In the genomic region with DNA sequence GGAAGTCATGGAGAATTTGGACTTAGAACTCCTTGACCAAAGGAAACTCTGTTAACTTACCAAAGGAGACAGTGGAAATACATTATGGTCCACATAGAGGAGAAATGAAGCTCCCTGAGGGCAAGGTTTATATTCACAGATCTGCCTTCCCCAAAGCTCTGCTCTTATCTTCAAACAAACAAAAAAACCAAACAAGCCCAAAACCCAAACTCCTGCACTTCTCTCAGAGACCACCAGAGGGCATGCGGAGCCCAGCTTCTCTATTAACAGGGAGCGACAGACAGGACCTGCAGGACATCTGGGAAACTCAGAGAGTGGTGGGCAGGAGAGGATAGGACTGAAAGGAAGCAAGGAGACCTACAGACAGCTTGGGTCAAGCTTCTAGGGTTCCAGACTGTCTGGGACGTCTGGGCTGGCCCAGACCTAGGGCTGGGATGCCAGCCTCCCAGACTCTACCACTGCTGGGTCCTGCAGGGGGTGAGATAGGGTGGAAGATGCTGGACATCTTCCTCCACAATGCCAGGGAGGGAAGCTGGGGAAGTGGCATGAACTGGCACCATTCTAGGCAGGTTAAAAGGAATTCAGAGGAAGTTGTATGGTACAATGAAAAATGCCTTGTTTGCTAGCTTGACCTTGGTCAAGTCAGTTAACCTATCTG, we compare ENCODE assay signal across 8 cellular contexts. TPM values are rescaled to one million over a fixed set of nuclear protein-coding genes. Genes with fewer than 3 reads are reported as not detected.
DNase-seq lines count a peak whose midpoint lies in the region; ATAC-seq and TF ChIP-seq lines count a peak whose summit lies in the region.

No MANE protein-coding gene starts in this region.

- no peak overlapping the region for H3K9ac ChIP-seq in parathyroid adenoma

- no peaks in the 10 kb centered on the region for H3K36me3 ChIP-seq in gastroesophageal sphincter
- no peaks in the 10 kb centered on the region for H3K36me3 ChIP-seq in parathyroid adenoma (ENCODE audit: control insufficient read depth, insufficient read depth, low read length)

- peak; percentile 66 for TF ChIP-seq CTCF in LNCaP clone FGC (IDR thresholded peaks at IDR 0.05; ENCODE audit: control insufficient read depth, extremely low read depth, insufficient read depth)
- TF ChIP-seq CTCF in gastroesophageal sphincter (IDR thresholded peaks at IDR 0.05) = peak in 3 of 4 experiments; percentile 85 to 93 (median 91)
- TF ChIP-seq CTCF in parathyroid adenoma (IDR thresholded peaks at IDR 0.05) = peak; percentile 97

- no peak for TF ChIP-seq POLR2A in gastroesophageal sphincter (IDR thresholded peaks at IDR 0.05)

- ATAC-seq in gastroesophageal sphincter (peak; percentile 48), GM21576 (IDR thresholded peaks at IDR 0.05; ENCODE audit: unreplicated experiment) (no peak), HG03342 (IDR thresholded peaks at IDR 0.05; ENCODE audit: unreplicated experiment) (no peak)

- H3K4me3 ChIP-seq in LNCaP clone FGC (ENCODE audit: low read depth, low read length) (no peak overlapping the region), gastroesophageal sphincter (no peak overlapping the region), parathyroid adenoma (ENCODE audit: low read depth, low read length) (no peak overlapping the region)

- H3K27ac ChIP-seq in gastroesophageal sphincter = no peak overlapping the region
- no peak overlapping the region for H3K27ac ChIP-seq in parathyroid adenoma

- WGBS in gastroesophageal sphincter (ENCODE audit: low coverage in 1 of 2), 2 donors = 0% methylated on average over 2 to 3 of the region's 3 CpGs

- no peaks in the 10 kb centered on the region for H3K79me2 ChIP-seq in parathyroid adenoma

- peaks cover 0 to 34% (median 10%) of the 10 kb centered on the region in 3 donors for H3K4me1 ChIP-seq in gastroesophageal sphincter
- peaks cover 14% of the 10 kb centered on the region for H3K4me1 ChIP-seq in parathyroid adenoma

- H2AFZ ChIP-seq in parathyroid adenoma = no peak overlapping the region

- H3K27me3 ChIP-seq in gastroesophageal sphincter (peaks cover 100% of the 10 kb centered on the region), parathyroid adenoma (ENCODE audit: control insufficient read depth, insufficient read depth, low read length) (peaks cover 13% of the 10 kb centered on the region)

- no peak for TF ChIP-seq EP300 in gastroesophageal sphincter (IDR thresholded peaks at IDR 0.05)

- DNase-seq in DMS53 (lab: John Stamatoyannopoulos, UW) (peak; percentile 81), LNCaP clone FGC (ENCODE audit: low read depth) (no peak), SHP77 treated with DMSO at 0.1 percent for 48 hours (lab: John Stamatoyannopoulos, UW) (peak; percentile 57)
- peak in 3 of 4 experiments; percentile 36 to 59 (median 52) for DNase-seq in activated naive CD4-positive, alpha-beta T cell (lab: John Stamatoyannopoulos, UW)

- no peaks in the 10 kb centered on the region for H3K9me3 ChIP-seq in gastroesophageal sphincter
- no peaks in the 10 kb centered on the region for H3K9me3 ChIP-seq in parathyroid adenoma (ENCODE audit: control insufficient read depth, low read length)

- no peak overlapping the region for H3K4me2 ChIP-seq in parathyroid adenoma (ENCODE audit: low read length)

RNA-seq across cellular contexts. Expression of gene WNT10A, which starts 4.0 kb away (rescaled TPM):
- not detected for total RNA-seq in gastroesophageal sphincter

RNA-seq across cellular contexts. Expression of gene WNT6, which starts 17.1 kb away (rescaled TPM):
- 1 to 10 TPM; 1.3 to 4.2 (median 4.0) TPM for total RNA-seq in gastroesophageal sphincter

RNA-seq across cellular contexts. Expression of gene PRKAG3, which starts 45.1 kb away (rescaled TPM):
- not detected for total RNA-seq in gastroesophageal sphincter
